10 cellular contexts compared by ENCODE assay signal in genomic region chr4:123547167-123547817, GRCh38.
DNase-seq lines count a peak whose midpoint lies in the region; ATAC-seq and TF ChIP-seq lines count a peak whose summit lies in the region.
"Had no signal": no experiment of that assay in that cellular context is flagged by ENCODE, and none has a peak within 500 bp of the region (broad histone marks: within the 10 kb centered on the region; RNA-seq: fewer than 3 reads in every experiment).

No MANE protein-coding gene starts in this region.

- DNase-seq in DMS153 treated with DMSO at 0.1 percent for 48 hours (lab: John Stamatoyannopoulos, UW; ENCODE audit: unreplicated experiment): peak; percentile 93
- DNase-seq in NCI-H2029 treated with DMSO at 0.1 percent for 48 hours (lab: John Stamatoyannopoulos, UW): peak; percentile 83
- DNase-seq in endothelial cell (ENCODE audit: low spot score): peak; percentile 9
- DNase-seq in mucosa of gallbladder (ENCODE audit: low spot score): peak; percentile 53
- no peak for DNase-seq in ascending aorta (ENCODE audit: low spot score in 2 of 2)
- no peak for DNase-seq in CD4-positive, alpha-beta T cell
- no peak for DNase-seq in naive thymus-derived CD8-positive, alpha-beta T cell
- no peak for DNase-seq in NK-92 (lab: John Stamatoyannopoulos, UW; ENCODE audit: unreplicated experiment)
- DNase-seq: NCI-H2081 treated with DMSO at 0.1 percent for 48 hours, T-cell had no signal

- H3K36me3 Mint-ChIP-seq in endothelial cell (ENCODE audit: low read depth, unreplicated experiment): no peaks in the 10 kb centered on the region
- H3K36me3 Mint-ChIP-seq in CD4-positive, alpha-beta T cell (ENCODE audit: low read depth): no peaks in the 10 kb centered on the region
- peaks cover 0 to 2% (median 0%) of the 10 kb centered on the region in 3 donors for H3K36me3 Mint-ChIP-seq in naive thymus-derived CD8-positive, alpha-beta T cell
- H3K36me3 Mint-ChIP-seq: T-cell had no signal

- H3K4me3 ChIP-seq in ascending aorta: no peak overlapping the region

- peaks cover 3% of the 10 kb centered on the region for H3K27me3 Mint-ChIP-seq in endothelial cell (ENCODE audit: unreplicated experiment)
- H3K27me3 Mint-ChIP-seq in CD4-positive, alpha-beta T cell: no peaks in the 10 kb centered on the region
- peaks cover 0 to 2% (median 0%) of the 10 kb centered on the region in 5 donors for H3K27me3 Mint-ChIP-seq in naive thymus-derived CD8-positive, alpha-beta T cell
- H3K27me3 Mint-ChIP-seq: T-cell had no signal

- ATAC-seq in CD4-positive, alpha-beta T cell (ENCODE audit: poor library complexity): no peak
- no peak for ATAC-seq in naive thymus-derived CD8-positive, alpha-beta T cell
- ATAC-seq: T-cell had no signal

- peaks cover 31% of the 10 kb centered on the region for H3K4me1 Mint-ChIP-seq in endothelial cell (ENCODE audit: unreplicated experiment)
- no peaks in the 10 kb centered on the region for H3K4me1 Mint-ChIP-seq in CD4-positive, alpha-beta T cell (ENCODE audit: low read depth)
- H3K4me1 Mint-ChIP-seq in naive thymus-derived CD8-positive, alpha-beta T cell: no peaks in the 10 kb centered on the region
- H3K4me1 Mint-ChIP-seq: T-cell had no signal

- H3K27ac Mint-ChIP-seq in endothelial cell (ENCODE audit: unreplicated experiment): no peak overlapping the region
- no peak overlapping the region for H3K27ac Mint-ChIP-seq in CD4-positive, alpha-beta T cell
- no peak overlapping the region for H3K27ac Mint-ChIP-seq in naive thymus-derived CD8-positive, alpha-beta T cell
- H3K27ac Mint-ChIP-seq: T-cell had no signal

- POLR2A ChIA-PET in CD4-positive, alpha-beta T cell (lab: Charles Lee): no interaction called here
- POLR2A ChIA-PET in naive thymus-derived CD8-positive, alpha-beta T cell (lab: Charles Lee): no interaction called here

- TF ChIP-seq CTCF in endothelial cell (IDR thresholded peaks at IDR 0.05; ENCODE audit: unreplicated experiment): no peak
- no peak for TF ChIP-seq CTCF in ascending aorta (IDR thresholded peaks at IDR 0.05)
- no peak for TF ChIP-seq CTCF in CD4-positive, alpha-beta T cell (IDR thresholded peaks at IDR 0.05)

- H3K27me3 ChIP-seq in ascending aorta: no peaks in the 10 kb centered on the region
- no peaks in the 10 kb centered on the region for H3K27me3 ChIP-seq in CD4-positive, alpha-beta T cell (ENCODE audit: control insufficient read depth, insufficient read depth, low read length)

- H3K9me3 Mint-ChIP-seq in endothelial cell (ENCODE audit: unreplicated experiment): no peaks in the 10 kb centered on the region
- H3K9me3 Mint-ChIP-seq in CD4-positive, alpha-beta T cell: no peaks in the 10 kb centered on the region
- H3K9me3 Mint-ChIP-seq in naive thymus-derived CD8-positive, alpha-beta T cell: peaks cover 0 to 6% (median 0%) of the 10 kb centered on the region in 9 donors

- no peaks in the 10 kb centered on the region for H3K36me3 ChIP-seq in ascending aorta

- no peak overlapping the region for H3K4me3 Mint-ChIP-seq in endothelial cell (ENCODE audit: unreplicated experiment)
- H3K4me3 Mint-ChIP-seq in CD4-positive, alpha-beta T cell: no peak overlapping the region
- H3K4me3 Mint-ChIP-seq in naive thymus-derived CD8-positive, alpha-beta T cell: no peak overlapping the region
- H3K4me3 Mint-ChIP-seq: T-cell had no signal

- H3K27ac ChIP-seq in ascending aorta: no peak overlapping the region
- H3K27ac ChIP-seq in CD4-positive, alpha-beta T cell (ENCODE audit: low read depth, low read length): no peak overlapping the region

- H3K4me1 ChIP-seq in ascending aorta: no peaks in the 10 kb centered on the region

- CTCF ChIA-PET in CD4-positive, alpha-beta T cell (lab: Charles Lee): no interaction called here

- intact Hi-C loops in ascending aorta (cut with DNase I): no loop called here
- intact Hi-C loops in CD4-positive, alpha-beta T cell (cut with DNase I, micrococcal nuclease): no loop called here

- H3K9me3 ChIP-seq in ascending aorta: peaks cover 0 to 5% of the 10 kb centered on the region in 2 donors
- H3K9me3 ChIP-seq in CD4-positive, alpha-beta T cell (ENCODE audit: control insufficient read depth, low read length): no peaks in the 10 kb centered on the region

Comparison
In these comparisons a context has a peak if more than half of its experiments do, and no peak if none do; other contexts are left out.
1. DNase-seq: peak in DMS153 treated with DMSO at 0.1 percent for 48 hours (single experiment), NCI-H2029 treated with DMSO at 0.1 percent for 48 hours (single experiment), endothelial cell (single experiment) and mucosa of gallbladder (single experiment); none in ascending aorta (0 of 2), CD4-positive, alpha-beta T cell (0 of 10), naive thymus-derived CD8-positive, alpha-beta T cell (0 of 10) and NK-92 (single experiment).